20 cellular contexts compared by ENCODE assay signal in the genomic region with DNA sequence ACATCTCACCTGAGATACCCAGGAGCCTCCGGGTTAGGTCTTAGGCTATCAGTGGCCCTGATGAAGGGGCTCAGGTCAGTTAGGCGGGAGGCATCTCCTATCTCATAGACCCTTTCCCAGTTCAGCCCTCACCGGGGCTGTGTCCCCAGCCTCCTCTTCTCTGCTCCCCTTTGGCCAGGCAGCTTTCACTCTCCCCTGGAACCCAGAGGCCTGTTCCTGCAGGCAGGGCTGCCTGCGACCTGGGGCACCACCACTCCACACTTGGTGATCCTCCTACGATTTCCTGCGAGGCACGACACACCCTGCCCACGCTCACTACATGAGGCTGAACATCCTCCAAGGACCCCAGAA.
"Had no signal": no experiment of that assay in that cellular context is flagged by ENCODE, and none has a peak within 500 bp of the region (broad histone marks: within the 10 kb centered on the region; RNA-seq: fewer than 3 reads in every experiment).

No MANE protein-coding gene starts in this region.

- DNase-seq: activated CD4-positive, alpha-beta memory T cell treated with anti-CD3 and anti-CD28 coated beads, Interleukin-2, amount 10 ng/mL, durations not matched to agents 7 days and 5 days; activated CD4-positive, alpha-beta T cell treated with anti-CD3 and anti-CD28 coated beads for 4 hours; activated naive CD8-positive, alpha-beta T cell treated with anti-CD3 and anti-CD28 coated beads for 36 hours; activated T-cell treated with anti-CD3 and anti-CD28 coated beads, Interleukin-2, amount 50 U/mL, for 48 hours; amygdala; head of caudate nucleus; left colon; naive thymus-derived CD8-positive, alpha-beta T cell; stimulated activated CD4-positive, alpha-beta T cell treated with anti-CD3 and anti-CD28 coated beads, Interleukin-4, amount 100 ng/mL, for 4 hours; stimulated activated CD8-positive, alpha-beta memory T cell treated with anti-CD3 and anti-CD28 coated beads, Interleukin-4, amount 100 ng/mL, for 48 hours; stimulated activated naive CD8-positive, alpha-beta T cell treated with anti-CD3 and anti-CD28 coated beads, Interleukin-15, Interleukin-2, amounts not matched to agents 100 U/mL and 50 U/mL, for 24 hours; T-helper 17 cell; transverse colon had no signal

- H3K4me1 ChIP-seq: right atrium auricular region, transverse colon had no signal

- H3K36me3 ChIP-seq: transverse colon had no signal

- FAIRE-seq: bronchial epithelial cell, frontal cortex, islet of Langerhans had no signal

- H3K27ac ChIP-seq: neutrophil, right atrium auricular region, skin epidermis, transverse colon had no signal

- H3K4me3 ChIP-seq: lung, right atrium auricular region, skin epidermis, transverse colon had no signal

- H3K27me3 ChIP-seq: neutrophil, right atrium auricular region, transverse colon had no signal

- H3K9me3 ChIP-seq: neutrophil, right atrium auricular region, transverse colon had no signal
